Comparison of ENCODE assay signal across 16 cellular contexts in genomic region chr6:24396764-24397163, GRCh38. TPM values are rescaled to one million over a fixed set of nuclear protein-coding genes. Genes with fewer than 3 reads are reported as not detected.
DNase-seq lines count a peak whose midpoint lies in the region; ATAC-seq, FAIRE-seq and TF ChIP-seq lines count a peak whose summit lies in the region.
"Had no signal": no experiment of that assay in that cellular context is flagged by ENCODE, and none has a peak within 500 bp of the region (broad histone marks: within the 10 kb centered on the region; RNA-seq: fewer than 3 reads in every experiment).

No MANE protein-coding gene starts in this region.

- no peak overlapping the region for H2BK120ac ChIP-seq in H9 (ENCODE audit: low read depth, low read length, poor library complexity, severe bottlenecking)

- H3K18ac ChIP-seq in H9 (ENCODE audit: insufficient read length, low read depth, low read length) = no peak overlapping the region

- H3K79me1 ChIP-seq in H9 (ENCODE audit: insufficient read depth, low read depth, low read length, poor library complexity, severe bottlenecking) = no peaks in the 10 kb centered on the region

- CTCF ChIA-PET in GM12878 (lab: Yijun Ruan, JAX) = no interaction called here

- H3K56ac ChIP-seq in H9 (ENCODE audit: insufficient read length, low read depth, low read length) = no peak overlapping the region

- H3K27me3 Mint-ChIP-seq in H9 (ENCODE audit: low read depth) = no peaks in the 10 kb centered on the region

- peaks cover 24 to 26% of the 10 kb centered on the region in 2 experiments for H3K9me3 Mint-ChIP-seq in H9

- no peaks in the 10 kb centered on the region for H3K23me2 ChIP-seq in H9 (ENCODE audit: insufficient read length, low read depth, low read length, poor library complexity, severe bottlenecking)

- H3K4me2 ChIP-seq in H9 (ENCODE audit: insufficient read depth, insufficient read length, low read length) = no peak overlapping the region
- no peak overlapping the region for H3K4me2 ChIP-seq in GM12878 (ENCODE audit: control insufficient read depth, insufficient read depth)
- H3K4me2 ChIP-seq: BLaER1 treated with 17β-estradiol and CSF1 and Interleukin-3, amounts not matched to agents 10 nM and 100 nM had no signal

- H3K9me3 ChIP-seq in H9 (ENCODE audit: control insufficient read depth, low read depth, low read length) (peaks cover 17% of the 10 kb centered on the region), GM12878 (replicated peaks; ENCODE audit: control insufficient read depth, insufficient read depth, low read length) (no peaks in the 10 kb centered on the region; the same call in 2 of the 3 replicates), gastrocnemius medialis (peaks cover 0 to 5% (median 0%) of the 10 kb centered on the region in 3 donors)

- intact Hi-C loops in GM12878 (cut with micrococcal nuclease; ENCODE audit: unreplicated experiment) = no loop called here
- intact Hi-C loops in gastrocnemius medialis (cut with DNase I; ENCODE audit: low total_unique reads) = no loop called here

- no peak overlapping the region for H4K8ac ChIP-seq in H9 (replicated peaks; ENCODE audit: insufficient read length, low read depth, low read length)

- no peak overlapping the region for H3T11ph ChIP-seq in H9 (ENCODE audit: low read length)

- no peak overlapping the region for H3K4ac ChIP-seq in H9 (ENCODE audit: low read depth, low read length)

- H3K4me1 ChIP-seq in H9 (ENCODE audit: insufficient read depth, low read length) = peaks cover 6% of the 10 kb centered on the region
- H3K4me1 ChIP-seq in GM12878 (ENCODE audit: control insufficient read depth, insufficient read depth, low read length) = no peaks in the 10 kb centered on the region
- H3K4me1 ChIP-seq in gastrocnemius medialis = peaks cover 9 to 13% of the 10 kb centered on the region in 2 donors

- no peak overlapping the region for H3K27ac Mint-ChIP-seq in H9
- H3K27ac Mint-ChIP-seq: CD4-positive, CD25-positive, alpha-beta regulatory T cell had no signal

- no peaks in the 10 kb centered on the region for H3K27me3 ChIP-seq in H9 (ENCODE audit: insufficient read depth, low read length)
- H3K27me3 ChIP-seq in GM12878 (replicated peaks in 1 of 2; ENCODE audit: control insufficient read depth in 2 of 2, insufficient read depth in 2 of 2, low read length in 1 of 2) = no peaks in the 10 kb centered on the region
- no peaks in the 10 kb centered on the region for H3K27me3 ChIP-seq in gastrocnemius medialis

- H3K23ac ChIP-seq in H9 (ENCODE audit: insufficient read length, low read depth, low read length) = no peak overlapping the region

- peaks cover 30 to 35% of the 10 kb centered on the region in 2 experiments for H3K4me1 Mint-ChIP-seq in H9

- in situ Hi-C loops in GM12878 (cut with MboI) (no loop called here), gastrocnemius medialis (cut with MboI; ENCODE audit: low sequenced_read_pairs in 4 of 4) (loop anchor here in 2 of 4 donors (10.0 to 25.0 kb wide), 2 partner anchors 109 to 318 kb away; partner anchors contain the start of gene C6orf62 (in 1 of the 2))

- H2AFZ ChIP-seq in H9 (ENCODE audit: low read length) = no peak overlapping the region
- H2AFZ ChIP-seq in GM12878 (ENCODE audit: control insufficient read depth, low read depth, low read length) = no peak overlapping the region
- H2AFZ ChIP-seq: GM23248 had no signal

- ATAC-seq in GM12878 = no peak
- ATAC-seq in GM21786 (IDR thresholded peaks at IDR 0.05; ENCODE audit: unreplicated experiment) = no peak
- no peak for ATAC-seq in gastrocnemius medialis

- 0 out of 3 replicates have a peak, but pooled peaks have one; percentile 13 for TF ChIP-seq CTCF in H9 (conservative IDR thresholded peaks at IDR 0.05)
- TF ChIP-seq CTCF in GM12878 (IDR thresholded peaks at IDR 0.05 in 2 of 3, conservative IDR thresholded peaks at IDR 0.05 in 1 of 3; ENCODE audit: control insufficient read depth in 2 of 3, extremely low read depth in 1 of 3, insufficient read depth in 1 of 3, low read depth in 3 of 3, low read length in 3 of 3) = no peak
- TF ChIP-seq CTCF in fibroblast of mammary gland (conservative IDR thresholded peaks at IDR 0.05; ENCODE audit: control insufficient read depth, insufficient read depth, low read depth, low read length) = no peak
- no peak for TF ChIP-seq CTCF in gastrocnemius medialis (IDR thresholded peaks at IDR 0.05 in 4 of 5, conservative IDR thresholded peaks at IDR 0.05 in 1 of 5)

- no peak for FAIRE-seq in GM12878 (lab: Jason Lieb, UNC)
- FAIRE-seq: GM12892 had no signal

- H3K4me3 Mint-ChIP-seq in H9 = no peak overlapping the region

- BruUV-seq in GM12878 (replicated peaks; lab: Mats Ljungman, UMichigan) = no TSS peak

- no peak overlapping the region for H2BK12ac ChIP-seq in H9 (ENCODE audit: insufficient read length, low read depth, low read length)

- POLR2A ChIA-PET in GM12878 (lab: Charles Lee) = no interaction called here

- TF ChIP-seq EP300 in GM12878 (IDR thresholded peaks at IDR 0.05; ENCODE audit: borderline replicate concordance in 1 of 2, control insufficient read depth in 1 of 2, low read depth in 2 of 2, low read length in 2 of 2) = no peak

- H4K20me1 ChIP-seq in H9 (ENCODE audit: control insufficient read depth, insufficient read depth, insufficient read length) (no peaks in the 10 kb centered on the region), GM12878 (ENCODE audit: control insufficient read depth, insufficient read depth) (no peaks in the 10 kb centered on the region)
- H4K20me1 ChIP-seq: BLaER1 treated with 17β-estradiol and CSF1 and Interleukin-3, amounts not matched to agents 10 nM and 100 nM had no signal

- no peak overlapping the region for H3K9ac ChIP-seq in H9 (ENCODE audit: extremely low read depth, insufficient read length, low read length)
- H3K9ac ChIP-seq in GM12878 (ENCODE audit: control insufficient read depth, insufficient read depth, low read length) = no peak overlapping the region
- H3K9ac ChIP-seq: BLaER1 treated with 17β-estradiol and CSF1 and Interleukin-3, amounts not matched to agents 10 nM and 100 nM; GM23248 had no signal

- no peak overlapping the region for H2AK5ac ChIP-seq in H9 (ENCODE audit: insufficient read length, low read length)

- H4K91ac ChIP-seq in H9 (ENCODE audit: insufficient read length, low read depth, low read length) = no peak overlapping the region

- H2BK5ac ChIP-seq in H9 (ENCODE audit: insufficient read length, low read length) = no peak overlapping the region

- H3K4me3 ChIP-seq in GM12878 (no peak overlapping the region), fibroblast of mammary gland (ENCODE audit: control insufficient read depth, low read depth, low read length) (no peak overlapping the region), gastrocnemius medialis (no peak overlapping the region)
- H3K4me3 ChIP-seq: BLaER1 treated with 17β-estradiol and CSF1 and Interleukin-3, amounts not matched to agents 10 nM and 100 nM; GM23248 had no signal

- H2BK20ac ChIP-seq in H9 (ENCODE audit: low read depth, low read length, poor library complexity, severe bottlenecking) = no peak overlapping the region

- no peak overlapping the region for H3K14ac ChIP-seq in H9 (ENCODE audit: insufficient read depth, low read length)

- DNase-seq in ELR (ENCODE audit: low read depth) (peak; percentile 22), H9 (no peak), GM12878 (ENCODE audit: low read depth, low spot score) (no peak), fibroblast of mammary gland (ENCODE audit: low read depth) (peak; percentile 11), NCI-H345 treated with DMSO at 0.1 percent for 48 hours (lab: John Stamatoyannopoulos, UW; ENCODE audit: unreplicated experiment) (no peak), gastrocnemius medialis (no peak)
- DNase-seq: ACHN; Calu3; CD4-positive, CD25-positive, alpha-beta regulatory T cell; DMS 273 treated with DMSO at 0.1 percent for 48 hours; GM23248; H7 had no signal

- SMC1A ChIA-PET in GM12878 (lab: Charles Lee; ENCODE audit: uncharacterized antibody, unreplicated experiment) = interaction anchor here (1.4 kb wide), 1 partner anchor 12 kb away, joined by 3 read pairs; no protein-coding TSS in a partner anchor

- no peaks in the 10 kb centered on the region for H3K36me3 ChIP-seq in GM12878 (ENCODE audit: control insufficient read depth in 2 of 2, insufficient read depth in 2 of 2, low read length in 1 of 2)
- H3K36me3 ChIP-seq in gastrocnemius medialis = no peaks in the 10 kb centered on the region
- H3K36me3 ChIP-seq: BLaER1 treated with 17β-estradiol and CSF1 and Interleukin-3, amounts not matched to agents 10 nM and 100 nM had no signal

- no peak overlapping the region for H4K5ac ChIP-seq in H9 (ENCODE audit: insufficient read length, low read depth, low read length)

- TF ChIP-seq POLR2A in GM12878 (IDR thresholded peaks at IDR 0.05; ENCODE audit: low read depth, low read length) (no peak), gastrocnemius medialis (IDR thresholded peaks at IDR 0.05) (no peak)

- no CpG with 5 or more reads among the region's 1 CpG for WGBS in H9 (ENCODE audit: extremely low coverage, insufficient read length, low lambda C conversion rate)
- WGBS in GM12878 (ENCODE audit: insufficient coverage, insufficient replicate concordance, low lambda C conversion rate, missing lambda C conversion rate) = 0% methylated on average over 1 of the region's 1 CpG

- TF ChIP-seq RAD21 in GM12878 (IDR thresholded peaks at IDR 0.05; ENCODE audit: insufficient read depth, low read depth, low read length) = peak; percentile 30; the same call in 1 of the 2 replicates

- no peak overlapping the region for H3K27ac ChIP-seq in H9 (ENCODE audit: insufficient read length, low read depth, low read length)
- H3K27ac ChIP-seq in GM12878 (ENCODE audit: control insufficient read depth, insufficient read depth) = no peak overlapping the region
- H3K27ac ChIP-seq in gastrocnemius medialis = no peak overlapping the region
- H3K27ac ChIP-seq: BLaER1 treated with 17β-estradiol and CSF1 and Interleukin-3, amounts not matched to agents 10 nM and 100 nM; GM23248 had no signal

- H3K36me3 Mint-ChIP-seq in H9 (ENCODE audit: insufficient read depth in 1 of 3, low read depth in 3 of 3) = peaks cover 20 to 31% (median 22%) of the 10 kb centered on the region in 3 experiments
- H3K36me3 Mint-ChIP-seq: CD4-positive, CD25-positive, alpha-beta regulatory T cell had no signal

- no peaks in the 10 kb centered on the region for H3K79me2 ChIP-seq in H9 (ENCODE audit: insufficient read depth, low read length)
- H3K79me2 ChIP-seq in GM12878 (ENCODE audit: control insufficient read depth, insufficient read depth, low read length) = no peaks in the 10 kb centered on the region

- no peak overlapping the region for H2BK15ac ChIP-seq in H9 (ENCODE audit: low read depth, low read length)

- RAD21 ChIA-PET in GM12878 (lab: Charles Lee; ENCODE audit: unreplicated experiment) = no interaction called here

RNA-seq across cellular contexts. Expression of gene MRS2, which starts 6.0 kb away (rescaled TPM):
- total RNA-seq in H9 (2021) (85.8 and 86.3 TPM in 2 replicates), GM12878 (2014; rRNA removed) (18.0 and 20.7 TPM in 2 replicates), GM12878 (2014; rRNA removed; fragmentation: Illumina TruSeq; extraction: Trizol) (20.9 and 22.0 TPM in 2 replicates), GM12878 (2021) (25.6 and 25.7 TPM in 2 replicates), gastrocnemius medialis (10 to 100 TPM; 17.2 to 63.2 (median 44.2) TPM)
- total RNA-seq in GM12878 (2013; cell fraction: nucleolus; rRNA removed) = 42.0 and 42.2 TPM in 2 replicates
- polyA plus RNA-seq in GM12878 (2011; ENCODE audit: low read depth) = 9.4 TPM
- polyA plus RNA-seq in GM12878 (2011; rRNA removed) (29.0 and 43.5 TPM in 2 replicates), GM12878 (2014; fragmentation: Illumina TruSeq; extraction: Trizol) (23.7 and 26.2 TPM in 2 replicates), GM12878 (2014; fragmentation: Nextera tagmentation; extraction: Ambion mirVana) (10 to 100 TPM in 1 of 2 experiments, 1 to 10 TPM in 1; 7.5 to 12.6 TPM), GM12878 (2014; rRNA removed) (19.0 and 24.8 TPM in 2 replicates), GM12878 (2016; fragmentation: Nextera tagmentation; extraction: Ambion mirVana) (10 to 100 TPM; 26.7 to 29.9 TPM)
- polyA plus RNA-seq in GM12878 (2011; cell fraction: cytosol; rRNA removed) = 14.7 and 17.7 TPM in 2 replicates
- polyA plus RNA-seq in GM12878 (2011; cell fraction: nucleus; rRNA removed) = 20.2 and 21.8 TPM in 2 replicates
- 11.5 and 16.5 TPM in 2 replicates for polyA plus RNA-seq in GM12878 (2012)
- polyA minus RNA-seq in GM12878 (2011; rRNA and poly(A)+ RNA removed) = 16.8 and 23.3 TPM in 2 replicates
- 13.7 and 16.4 TPM in 2 replicates for polyA minus RNA-seq in GM12878 (2011; cell fraction: cytosol; rRNA and poly(A)+ RNA removed)
- polyA minus RNA-seq in GM12878 (2011; cell fraction: nucleus; rRNA and poly(A)+ RNA removed) = 15.2 and 18.7 TPM in 2 replicates

RNA-seq across cellular contexts. Expression of gene DCDC2, which starts 38.9 kb away (rescaled TPM):
- total RNA-seq in H9 (2021) = 0.57 and 0.59 TPM in 2 replicates
- not detected in 2 replicates for total RNA-seq in GM12878 (2013; cell fraction: nucleolus; rRNA removed)
- under 0.01 TPM in 1 of 2 replicates, not detected in the other for total RNA-seq in GM12878 (2014; rRNA removed)
- total RNA-seq in GM12878 (2014; rRNA removed; fragmentation: Illumina TruSeq; extraction: Trizol) = not detected in 2 replicates
- total RNA-seq in GM12878 (2021) = not detected in 2 replicates
- not detected for polyA plus RNA-seq in GM12878 (2011; ENCODE audit: low read depth)
- not detected in 2 replicates for polyA plus RNA-seq in GM12878 (2011; rRNA removed)
- polyA plus RNA-seq in GM12878 (2011; cell fraction: cytosol; rRNA removed) = not detected in 2 replicates
- not detected in 2 replicates for polyA plus RNA-seq in GM12878 (2011; cell fraction: nucleus; rRNA removed)
- polyA plus RNA-seq in GM12878 (2012) = 0.03 TPM in 2 replicates
- 0.03 and 0.11 TPM in 2 replicates for polyA plus RNA-seq in GM12878 (2014; fragmentation: Illumina TruSeq; extraction: Trizol)
- polyA plus RNA-seq in GM12878 (2014; fragmentation: Nextera tagmentation; extraction: Ambion mirVana) = not detected
- polyA plus RNA-seq in GM12878 (2014; rRNA removed) = not detected in 2 replicates
- not detected for polyA plus RNA-seq in GM12878 (2016; fragmentation: Nextera tagmentation; extraction: Ambion mirVana)
- not detected in 2 replicates for polyA minus RNA-seq in GM12878 (2011; rRNA and poly(A)+ RNA removed)
- not detected in 2 replicates for polyA minus RNA-seq in GM12878 (2011; cell fraction: cytosol; rRNA and poly(A)+ RNA removed)
- polyA minus RNA-seq in GM12878 (2011; cell fraction: nucleus; rRNA and poly(A)+ RNA removed) = not detected in 2 replicates
- total RNA-seq in gastrocnemius medialis = under 1 TPM; 0.29 to 0.64 (median 0.42) TPM
- total RNA-seq: CD4-positive, CD25-positive, alpha-beta regulatory T cell; G401; GM23248; H7 had no signal
- polyA plus RNA-seq: GM23248 had no signal

Comparison
In these comparisons a context has a peak if more than half of its experiments do, and no peak if none do; other contexts are left out.
1. DNase-seq: peak in ELR (single experiment) and fibroblast of mammary gland (single experiment); none in H9 (single experiment), GM12878 (single experiment), NCI-H345 treated with DMSO at 0.1 percent for 48 hours (single experiment) and gastrocnemius medialis (0 of 2).